Comparison of ENCODE assay signal across 1 cellular context in the genomic region with DNA sequence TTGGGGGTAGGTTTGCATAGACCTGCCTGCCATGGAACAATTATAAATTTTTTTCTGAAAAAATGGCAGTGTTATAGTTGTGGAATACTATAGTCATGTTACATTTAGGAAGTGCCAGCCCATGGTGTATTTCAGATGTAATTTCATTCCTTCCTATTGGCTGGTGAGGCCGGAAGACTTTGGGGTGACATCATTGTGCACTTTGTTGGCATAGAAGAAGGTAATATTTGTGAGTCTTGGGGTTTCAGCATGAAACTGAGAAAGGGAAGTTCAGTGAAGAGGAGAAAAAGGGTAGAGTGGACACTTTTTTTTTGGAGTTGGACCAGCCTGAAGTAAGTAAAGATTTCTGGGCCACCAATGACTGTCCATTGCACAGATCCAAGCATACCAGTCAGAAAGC.
TF ChIP-seq lines count a peak whose summit lies in the region.

No MANE protein-coding gene starts in this region.

TF ChIP-seq in IMR-90, 13 proteins besides CTCF, POLR2A, EP300 and RAD21 (continued from another document):
- TF ChIP-seq NFE2L2 (IDR thresholded peaks at IDR 0.05; ENCODE audit: low read depth, low read length), result no peak
